Comparison of ENCODE assay signal across 8 cellular contexts in the genomic region with DNA sequence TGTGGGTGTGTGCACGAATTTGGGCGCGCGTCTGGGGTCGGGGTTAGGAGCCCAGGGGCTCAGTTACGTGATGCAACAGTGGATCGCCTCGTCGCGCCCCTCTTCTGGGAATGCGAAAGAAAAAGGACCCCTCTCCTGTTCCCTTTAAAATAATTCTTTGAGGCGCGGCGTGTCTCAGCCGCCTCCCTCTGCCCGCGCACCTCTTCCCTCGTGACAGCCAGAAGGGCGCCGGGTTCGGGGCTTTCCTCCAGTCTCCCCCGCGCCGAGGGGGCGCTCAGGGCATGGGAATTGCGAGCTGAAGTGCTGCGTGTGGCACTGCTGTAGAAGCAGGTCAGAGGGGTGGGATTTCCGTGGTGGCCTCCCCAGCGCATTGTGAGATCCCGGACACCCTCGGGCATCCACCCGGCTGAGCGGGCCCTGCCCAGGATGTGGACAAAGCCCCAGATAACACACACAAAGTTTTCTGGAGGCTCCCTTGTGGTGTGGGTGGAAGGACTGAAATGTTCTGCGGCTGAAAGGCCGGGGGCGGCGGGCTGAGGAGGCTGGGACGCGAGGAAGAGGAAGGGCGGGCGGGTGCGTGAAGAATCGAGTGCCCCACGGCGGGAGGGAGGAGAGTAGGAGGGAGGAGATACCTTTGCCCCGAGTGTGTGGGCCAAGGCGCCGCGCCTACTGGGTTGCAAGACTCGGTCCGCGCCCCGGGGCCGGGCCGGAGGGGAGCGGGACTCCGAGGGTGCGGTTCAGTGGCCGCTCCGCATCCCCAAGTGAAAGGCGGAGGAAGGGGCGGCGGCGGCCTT. TPM values are rescaled to one million over a fixed set of nuclear protein-coding genes. Genes with fewer than 3 reads are reported as not detected.
DNase-seq lines count a peak whose midpoint lies in the region; ATAC-seq, FAIRE-seq and TF ChIP-seq lines count a peak whose summit lies in the region.

No MANE protein-coding gene starts in this region.

- H2AFZ ChIP-seq in MM.1S (ENCODE audit: low read length), result peak overlapping the region; percentile 95

- TF ChIP-seq POLR2A in H54 (IDR thresholded peaks at IDR 0.05; ENCODE audit: low read depth, low read length), result no peak; the same call in 1 of the 2 replicates

- FAIRE-seq in H54 (lab: Jason Lieb, UNC), result no peak

- no peaks in the 10 kb centered on the region for H3K9me3 Mint-ChIP-seq in activated CD8-positive, alpha-beta T cell treated with anti-CD3 and anti-CD28 coated beads for 36 hours

- H3K27ac ChIP-seq in MM.1S (ENCODE audit: low read length), result no peak overlapping the region

- H3K9me2 ChIP-seq in MM.1S (replicated peaks; ENCODE audit: insufficient read depth, low read length), result no peaks in the 10 kb centered on the region

- H3F3A ChIP-seq in MM.1S (ENCODE audit: insufficient read depth, low read length), result no peaks in the 10 kb centered on the region

- no peaks in the 10 kb centered on the region for H3K27me3 ChIP-seq in MM.1S (replicated peaks; ENCODE audit: insufficient read depth, low read length)

- H3K36me3 Mint-ChIP-seq in activated CD8-positive, alpha-beta T cell treated with anti-CD3 and anti-CD28 coated beads for 36 hours (ENCODE audit: low read depth), result peaks cover 6% of the 10 kb centered on the region

- H3K4me1 ChIP-seq in MM.1S (ENCODE audit: low read length), result peaks cover 10% of the 10 kb centered on the region

- TF ChIP-seq CTCF in GM12875 (IDR thresholded peaks at IDR 0.05; ENCODE audit: borderline replicate concordance, insufficient read depth, low read depth, low read length) (no peak), MM.1S (IDR thresholded peaks at IDR 0.05; ENCODE audit: low read length) (no peak; the same call in 1 of the 2 replicates)
- no peak for TF ChIP-seq CTCF in activated CD8-positive, alpha-beta T cell treated with anti-CD3 and anti-CD28 coated beads for 36 hours (IDR thresholded peaks at IDR 0.05)

- H3K4me3 ChIP-seq in GM12875 (ENCODE audit: low read depth, low read length) (peak overlapping the region; percentile 97), MM.1S (ENCODE audit: low read length) (peak overlapping the region; percentile 98)

- H3K4me3 Mint-ChIP-seq in activated CD8-positive, alpha-beta T cell treated with anti-CD3 and anti-CD28 coated beads for 36 hours, result peak overlapping the region; percentile 88

- no peaks in the 10 kb centered on the region for H4K20me1 ChIP-seq in MM.1S (ENCODE audit: insufficient read depth, low read length)

- DNase-seq in H54 (ENCODE audit: insufficient read length, low spot score), result peak; percentile 6
- peak; percentile 44 for DNase-seq in MM.1S
- DNase-seq in activated CD8-positive, alpha-beta T cell treated with anti-CD3 and anti-CD28 coated beads for 36 hours, result peak; percentile 74
- DNase-seq in effector CD4-positive, alpha-beta T cell, result peak; percentile 32
- peak; percentile 33 to 43 for DNase-seq in lung microvascular endothelial cell (ENCODE audit: low read depth in 2 of 2)
- peak; percentile 10 to 12 for DNase-seq in stimulated activated CD8-positive, alpha-beta memory T cell treated with anti-CD3 and anti-CD28 coated beads, Interleukin-2, amount 100 ng/mL, for 1 hour (ENCODE audit: low read depth in 2 of 2)

- H3K9me3 ChIP-seq in MM.1S (replicated peaks; ENCODE audit: insufficient read depth, low read length), result no peaks in the 10 kb centered on the region

- H3K79me2 ChIP-seq in MM.1S (ENCODE audit: low read length), result peaks cover 49% of the 10 kb centered on the region

- CTCF ChIA-PET in activated CD8-positive, alpha-beta T cell treated with anti-CD3 and anti-CD28 coated beads for 36 hours (lab: Charles Lee), result interaction anchor here (3.5 kb wide), 1 partner anchor 94 kb away, joined by 16 read pairs; no protein-coding TSS in a partner anchor

- H3K27me3 Mint-ChIP-seq in activated CD8-positive, alpha-beta T cell treated with anti-CD3 and anti-CD28 coated beads for 36 hours, result peaks cover 2% of the 10 kb centered on the region

- POLR2A ChIA-PET in activated CD8-positive, alpha-beta T cell treated with anti-CD3 and anti-CD28 coated beads for 36 hours (lab: Charles Lee), result interaction anchor here (0.9 to 2.0 kb wide), 10 partner anchors 9 to 125 kb away, joined by 3 to 6 read pairs (median 3); no protein-coding TSS in a partner anchor

- peaks cover 19% of the 10 kb centered on the region for H3K4me1 Mint-ChIP-seq in activated CD8-positive, alpha-beta T cell treated with anti-CD3 and anti-CD28 coated beads for 36 hours (ENCODE audit: low read depth)

- H3K4me2 ChIP-seq in MM.1S (ENCODE audit: low read depth, low read length), result peak overlapping the region; percentile 98

- peak overlapping the region; percentile 84 for H3K27ac Mint-ChIP-seq in activated CD8-positive, alpha-beta T cell treated with anti-CD3 and anti-CD28 coated beads for 36 hours

- intact Hi-C loops in activated CD8-positive, alpha-beta T cell treated with anti-CD3 and anti-CD28 coated beads for 36 hours (cut with micrococcal nuclease), result no loop called here

- ATAC-seq in activated CD8-positive, alpha-beta T cell treated with anti-CD3 and anti-CD28 coated beads for 36 hours, result peak; percentile 35
- no peak for ATAC-seq in HG03378 (IDR thresholded peaks at IDR 0.05; ENCODE audit: unreplicated experiment)

- H3K9ac ChIP-seq in MM.1S (ENCODE audit: low read length), result peak overlapping the region; percentile 70

- no peaks in the 10 kb centered on the region for H3K36me3 ChIP-seq in MM.1S (replicated peaks; ENCODE audit: insufficient read depth, low read length)

RNA-seq across cellular contexts. Expression of gene SEPTIN11, which starts 0.7 kb away (rescaled TPM):
- 10 to 100 TPM; 38.6 to 43.3 TPM for total RNA-seq in activated CD8-positive, alpha-beta T cell treated with anti-CD3 and anti-CD28 coated beads for 36 hours
- total RNA-seq in lung microvascular endothelial cell, result 107 and 161 TPM in 2 replicates

RNA-seq across cellular contexts. Expression of gene SOWAHB, which starts 52.3 kb away (rescaled TPM):
- not detected for total RNA-seq in activated CD8-positive, alpha-beta T cell treated with anti-CD3 and anti-CD28 coated beads for 36 hours
- not detected in 2 replicates for total RNA-seq in lung microvascular endothelial cell

Comparison
In these comparisons a context has a peak if more than half of its experiments do, and no peak if none do; other contexts are left out.
1. DNase-seq: peak in every context shown above with its lines; median percentile 74 in activated CD8-positive, alpha-beta T cell treated with anti-CD3 and anti-CD28 coated beads for 36 hours; 44 in MM.1S; 38 in lung microvascular endothelial cell; 32 in effector CD4-positive, alpha-beta T cell; 11 in stimulated activated CD8-positive, alpha-beta memory T cell treated with anti-CD3 and anti-CD28 coated beads, Interleukin-2, amount 100 ng/mL, for 1 hour; 6 in H54.